In the genomic region with DNA sequence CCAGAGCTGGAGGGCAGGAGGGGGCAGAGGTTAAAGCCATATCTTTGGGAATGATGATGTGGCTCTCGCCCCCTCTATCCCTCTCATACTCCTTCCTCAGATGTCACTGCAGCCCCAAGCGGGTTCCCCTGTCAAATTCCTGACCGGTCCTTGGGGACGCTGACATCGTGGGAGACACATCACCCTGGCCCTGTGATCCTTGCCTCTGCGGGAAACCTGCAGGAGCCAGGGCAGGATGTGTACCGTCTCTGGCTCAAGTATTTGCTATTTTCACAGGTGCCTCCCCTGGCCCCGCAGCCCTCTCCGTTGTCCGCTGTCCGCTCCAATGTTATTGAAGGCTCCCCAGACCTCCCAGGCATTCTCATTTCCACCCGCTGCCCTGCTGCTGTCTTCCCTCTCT, we compare ENCODE assay signal across 17 cellular contexts.
"Had no signal": no experiment of that assay in that cellular context is flagged by ENCODE, and none has a peak within 500 bp of the region (broad histone marks: within the 10 kb centered on the region; RNA-seq: fewer than 3 reads in every experiment).

No MANE protein-coding gene starts in this region.

- H3K9me3 ChIP-seq: breast epithelium, testis had no signal

- DNase-seq: activated CD8-positive, alpha-beta memory T cell treated with anti-CD3 and anti-CD28 coated beads, Interleukin-2, amount 50 U/mL, for 4 hours; activated CD8-positive, alpha-beta T cell treated with anti-CD3 and anti-CD28 coated beads for 36 hours; activated effector memory CD4-positive, alpha-beta T cell treated with anti-CD3 and anti-CD28 coated beads, Interleukin-2, amount 50 U/mL, for 16 hours; activated T-cell treated with anti-CD3 and anti-CD28 coated beads, Interleukin-2, amount 50 U/mL, for 48 hours; amniotic stem cell; cerebellar nuclear complex; dermis blood vessel endothelial cell; head of caudate nucleus; stomach; T-helper 1 cell; testis; WERI-Rb-1 had no signal

- H3K79me2 ChIP-seq: parathyroid adenoma had no signal

- H3K9ac ChIP-seq: parathyroid adenoma had no signal

- H3K4me1 ChIP-seq: breast epithelium, parathyroid adenoma had no signal

- H3K4me3 ChIP-seq: breast epithelium, skin epidermis, stomach, testis had no signal

- H3K27ac ChIP-seq: breast epithelium, epithelial cell of prostate, parathyroid adenoma, stomach, testis, WERI-Rb-1 had no signal

- H3K36me3 ChIP-seq: breast epithelium, stomach, WERI-Rb-1 had no signal

- H3K27me3 ChIP-seq: testis had no signal

- H2AFZ ChIP-seq: parathyroid adenoma had no signal

- ATAC-seq: activated CD8-positive, alpha-beta T cell treated with anti-CD3 and anti-CD28 coated beads for 36 hours; SK-N-SH treated with all-trans-retinoic acid at 6 μM for 48 hours had no signal
